In genomic region chr2:215711484-215712034, GRCh38 we compare ENCODE assay signal across 10 cellular contexts.
DNase-seq lines count a peak whose midpoint lies in the region; ATAC-seq and TF ChIP-seq lines count a peak whose summit lies in the region.
"Had no signal": no experiment of that assay in that cellular context is flagged by ENCODE, and none has a peak within 500 bp of the region (broad histone marks: within the 10 kb centered on the region; RNA-seq: fewer than 3 reads in every experiment).

No MANE protein-coding gene starts in this region.

- H3F3A ChIP-seq in GM23338 (replicated peaks; ENCODE audit: low read depth) = no peaks in the 10 kb centered on the region

- no peak overlapping the region for H3K27ac Mint-ChIP-seq in GM23338

- H3K4me1 ChIP-seq in GM23338 (ENCODE audit: insufficient read depth) (no peaks in the 10 kb centered on the region), skeletal muscle tissue (ENCODE audit: control insufficient read depth in 3 of 3, insufficient read depth in 3 of 3, low read length in 3 of 3) (peaks cover 8 to 16% (median 10%) of the 10 kb centered on the region in 3 donors)

- TF ChIP-seq CTCF in GM23338 (conservative IDR thresholded peaks at IDR 0.05; ENCODE audit: low read depth in 2 of 2) (no peak), brain microvascular endothelial cell (IDR thresholded peaks at IDR 0.05; ENCODE audit: low read depth, low read length, missing control alignments) (no peak), GM20000 (IDR thresholded peaks at IDR 0.05; ENCODE audit: extremely low read depth, missing control alignments) (no peak)

- in situ Hi-C loops in brain microvascular endothelial cell (cut with HindIII; ENCODE audit: low pct_ligation_motif_present, low sequenced_read_pairs) = no loop called here

- H3K4me3 Mint-ChIP-seq in GM23338 = no peak overlapping the region

- H3K9ac ChIP-seq in skeletal muscle tissue (ENCODE audit: low read depth in 1 of 3, low read length in 3 of 3) = no peak overlapping the region

- DNase-seq in GM23338 (ENCODE audit: low spot score) (peak; percentile 19), brain microvascular endothelial cell (peak; percentile 60), iris pigment epithelial cell (ENCODE audit: low read depth) (peak; percentile 76), NCI-H510A (lab: John Stamatoyannopoulos, UW) (no peak), GM20000 (ENCODE audit: low spot score) (no peak)
- DNase-seq: activated naive CD4-positive, alpha-beta T cell treated with anti-CD3 and anti-CD28 coated beads, Interleukin-2, amount 50 U/mL, for 16 hours; GF-D8 had no signal

- H3K27ac ChIP-seq in GM23338 (ENCODE audit: low read depth) (no peak overlapping the region), brain microvascular endothelial cell (peak overlapping the region; percentile 90), skeletal muscle tissue (ENCODE audit: low read depth, low read length) (peak overlapping the region; percentile 46)

- no peaks in the 10 kb centered on the region for H3K4me1 Mint-ChIP-seq in GM23338

- H3K27me3 ChIP-seq in GM23338 (ENCODE audit: insufficient read depth) (no peaks in the 10 kb centered on the region), brain microvascular endothelial cell (replicated peaks) (no peaks in the 10 kb centered on the region), skeletal muscle tissue (ENCODE audit: control insufficient read depth in 3 of 3, insufficient read depth in 3 of 3, low read length in 3 of 3) (no peaks in the 10 kb centered on the region)

- no peak overlapping the region for H3K4me3 ChIP-seq in GM23338
- no peak overlapping the region for H3K4me3 ChIP-seq in brain microvascular endothelial cell (ENCODE audit: low read depth, low read length)
- no peak overlapping the region for H3K4me3 ChIP-seq in skeletal muscle tissue (ENCODE audit: low read length in 3 of 3)

- H3K9me2 ChIP-seq in GM23338 (ENCODE audit: insufficient read depth) = peaks cover 6% of the 10 kb centered on the region; the same call in 1 of the 2 replicates

- H3K36me3 Mint-ChIP-seq in GM23338 (ENCODE audit: low read depth) = no peaks in the 10 kb centered on the region

- no peaks in the 10 kb centered on the region for H3K9me3 ChIP-seq in skeletal muscle tissue (ENCODE audit: control insufficient read depth in 3 of 3, low read length in 3 of 3)

- H2AFZ ChIP-seq in GM23338 = no peak overlapping the region; the same call in 1 of the 2 replicates

- peaks cover 2% of the 10 kb centered on the region for H3K27me3 Mint-ChIP-seq in GM23338 (ENCODE audit: insufficient read depth, low read depth, poor library complexity)

- H3K36me3 ChIP-seq in GM23338 (ENCODE audit: insufficient read depth) (no peaks in the 10 kb centered on the region), brain microvascular endothelial cell (replicated peaks) (no peaks in the 10 kb centered on the region), skeletal muscle tissue (ENCODE audit: control insufficient read depth in 3 of 3, insufficient read depth in 3 of 3, low read length in 3 of 3) (no peaks in the 10 kb centered on the region)

- ATAC-seq in GM23338 (no peak), HG02571 (IDR thresholded peaks at IDR 0.05; ENCODE audit: unreplicated experiment) (no peak), GM19351 (IDR thresholded peaks at IDR 0.05; ENCODE audit: unreplicated experiment) (no peak)

- no peaks in the 10 kb centered on the region for H3K9me3 Mint-ChIP-seq in GM23338

- H3K4me2 ChIP-seq in GM23338 = no peak overlapping the region

- H3K79me2 ChIP-seq in GM23338 (replicated peaks; ENCODE audit: insufficient read depth) = no peaks in the 10 kb centered on the region

- H4K20me1 ChIP-seq in GM23338 (replicated peaks; ENCODE audit: insufficient read depth) = no peaks in the 10 kb centered on the region

TF ChIP-seq in GM23338, 12 proteins besides CTCF, POLR2A, EP300 and RAD21 (continues in another document):
- no peak for TF ChIP-seq NANOG (IDR thresholded peaks at IDR 0.05; ENCODE audit: borderline replicate concordance)
- no peak for TF ChIP-seq STAT1 (IDR thresholded peaks at IDR 0.05; ENCODE audit: unreplicated experiment)
- TF ChIP-seq EZH2 (IDR thresholded peaks at IDR 0.05; ENCODE audit: low read depth, unreplicated experiment) = no peak
- no peak for TF ChIP-seq ZNF331 (CRISPR knock-in tag; IDR thresholded peaks at IDR 0.05; ENCODE audit: low read depth)
- no peak for TF ChIP-seq JUNB (IDR thresholded peaks at IDR 0.05; ENCODE audit: unreplicated experiment)
- TF ChIP-seq CREB1 (CRISPR knock-in tag; IDR thresholded peaks at IDR 0.05; ENCODE audit: low read depth) = no peak
- no peak for TF ChIP-seq ZNF462 (CRISPR knock-in tag; IDR thresholded peaks at IDR 0.05)

Comparison
In these comparisons a context has a peak if more than half of its experiments do, and no peak if none do; other contexts are left out.
1. DNase-seq: peak in GM23338 (single experiment), brain microvascular endothelial cell (single experiment) and iris pigment epithelial cell (single experiment); none in NCI-H510A (single experiment) and GM20000 (single experiment).